ENCODE assay signal across 1 cellular context in the genomic region with DNA sequence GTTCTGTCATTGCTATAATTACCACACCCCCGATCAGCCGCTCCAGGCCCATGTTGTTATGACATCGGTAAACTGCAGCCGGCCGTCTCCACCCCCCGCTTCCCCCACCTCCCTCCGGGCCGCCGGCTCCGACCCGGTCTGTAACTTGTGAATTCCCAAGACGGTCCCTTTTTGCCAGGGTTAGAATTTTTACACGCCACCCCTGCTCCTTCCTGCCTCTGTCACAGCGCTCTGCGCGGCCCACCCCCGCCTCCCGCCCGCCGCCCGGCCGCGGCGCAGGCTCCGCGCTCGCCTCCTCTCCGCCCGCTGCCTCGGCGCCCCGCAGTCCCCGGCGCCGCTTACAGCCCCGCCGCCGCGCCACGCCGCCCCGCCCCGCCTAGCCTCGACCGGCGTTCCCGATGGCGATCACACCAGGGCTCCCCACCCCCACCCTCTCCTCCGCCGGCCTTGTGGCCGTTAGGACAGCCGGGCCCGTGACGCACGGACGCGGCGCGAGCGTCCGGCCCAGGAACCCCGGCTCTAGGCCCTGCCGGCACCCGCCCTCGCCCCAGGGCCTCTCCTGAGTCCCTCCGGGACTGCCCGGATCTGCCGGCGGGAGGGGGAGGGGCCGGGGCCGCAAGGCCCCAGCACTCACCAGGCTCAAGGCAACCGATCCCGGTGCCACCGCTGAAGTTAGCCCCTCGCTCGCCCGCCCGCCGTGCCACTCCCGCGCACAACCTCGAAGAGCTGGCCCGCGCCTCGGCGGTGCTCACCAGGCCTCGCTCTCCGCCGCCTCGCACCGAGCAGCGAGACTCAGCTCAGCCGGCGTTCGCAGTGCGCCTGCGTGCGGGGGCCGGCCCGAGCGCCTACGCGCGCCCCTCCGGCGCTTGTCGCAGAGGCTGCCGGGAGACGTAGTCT.
TF ChIP-seq lines count a peak whose summit lies in the region.

Gene KPNA1 (minus strand): TSS at position 817 of the 897 bp plus-strand sequence. CDS start 18,374 bp downstream, outside the sequence.

TF ChIP-seq in HepG2, 621 proteins besides CTCF, POLR2A, EP300 and RAD21 (continued from another document and continues in another):
- TF ChIP-seq, protein P1, sequence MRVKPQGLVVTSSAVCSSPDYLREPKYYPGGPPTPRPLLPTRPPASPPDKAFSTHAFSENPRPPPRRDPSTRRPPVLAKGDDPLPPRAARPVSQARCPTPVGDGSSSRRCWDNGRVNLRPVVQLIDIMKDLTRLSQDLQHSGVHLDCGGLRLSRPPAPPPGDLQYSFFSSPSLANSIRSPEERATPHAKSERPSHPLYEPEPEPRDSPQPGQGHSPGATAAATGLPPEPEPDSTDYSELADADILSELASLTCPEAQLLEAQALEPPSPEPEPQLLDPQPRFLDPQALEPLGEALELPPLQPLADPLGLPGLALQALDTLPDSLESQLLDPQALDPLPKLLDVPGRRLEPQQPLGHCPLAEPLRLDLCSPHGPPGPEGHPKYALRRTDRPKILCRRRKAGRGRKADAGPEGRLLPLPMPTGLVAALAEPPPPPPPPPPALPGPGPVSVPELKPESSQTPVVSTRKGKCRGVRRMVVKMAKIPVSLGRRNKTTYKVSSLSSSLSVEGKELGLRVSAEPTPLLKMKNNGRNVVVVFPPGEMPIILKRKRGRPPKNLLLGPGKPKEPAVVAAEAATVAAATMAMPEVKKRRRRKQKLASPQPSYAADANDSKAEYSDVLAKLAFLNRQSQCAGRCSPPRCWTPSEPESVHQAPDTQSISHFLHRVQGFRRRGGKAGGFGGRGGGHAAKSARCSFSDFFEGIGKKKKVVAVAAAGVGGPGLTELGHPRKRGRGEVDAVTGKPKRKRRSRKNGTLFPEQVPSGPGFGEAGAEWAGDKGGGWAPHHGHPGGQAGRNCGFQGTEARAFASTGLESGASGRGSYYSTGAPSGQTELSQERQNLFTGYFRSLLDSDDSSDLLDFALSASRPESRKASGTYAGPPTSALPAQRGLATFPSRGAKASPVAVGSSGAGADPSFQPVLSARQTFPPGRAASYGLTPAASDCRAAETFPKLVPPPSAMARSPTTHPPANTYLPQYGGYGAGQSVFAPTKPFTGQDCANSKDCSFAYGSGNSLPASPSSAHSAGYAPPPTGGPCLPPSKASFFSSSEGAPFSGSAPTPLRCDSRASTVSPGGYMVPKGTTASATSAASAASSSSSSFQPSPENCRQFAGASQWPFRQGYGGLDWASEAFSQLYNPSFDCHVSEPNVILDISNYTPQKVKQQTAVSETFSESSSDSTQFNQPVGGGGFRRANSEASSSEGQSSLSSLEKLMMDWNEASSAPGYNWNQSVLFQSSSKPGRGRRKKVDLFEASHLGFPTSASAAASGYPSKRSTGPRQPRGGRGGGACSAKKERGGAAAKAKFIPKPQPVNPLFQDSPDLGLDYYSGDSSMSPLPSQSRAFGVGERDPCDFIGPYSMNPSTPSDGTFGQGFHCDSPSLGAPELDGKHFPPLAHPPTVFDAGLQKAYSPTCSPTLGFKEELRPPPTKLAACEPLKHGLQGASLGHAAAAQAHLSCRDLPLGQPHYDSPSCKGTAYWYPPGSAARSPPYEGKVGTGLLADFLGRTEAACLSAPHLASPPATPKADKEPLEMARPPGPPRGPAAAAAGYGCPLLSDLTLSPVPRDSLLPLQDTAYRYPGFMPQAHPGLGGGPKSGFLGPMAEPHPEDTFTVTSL (CRISPR knock-in tag; IDR thresholded peaks at IDR 0.05; ENCODE audit: borderline replicate concordance) = 0 out of 2 replicates have a peak, but pooled peaks have one; percentile 25
- peak; percentile 45; the same call in 1 of the 2 replicates for TF ChIP-seq ZNF777 (CRISPR knock-in tag; IDR thresholded peaks at IDR 0.05)
- no peak for TF ChIP-seq ZNF251 (CRISPR knock-in tag; IDR thresholded peaks at IDR 0.05)
- no peak for TF ChIP-seq PHB2 (IDR thresholded peaks at IDR 0.05; ENCODE audit: partially characterized antibody)
- TF ChIP-seq ATRX (CRISPR knock-in tag; IDR thresholded peaks at IDR 0.05; ENCODE audit: borderline replicate concordance) = no peak
- no peak for TF ChIP-seq RBM22 (optimal IDR thresholded peaks at IDR 0.05; ENCODE audit: low read length)
- no peak for TF ChIP-seq HNF4G (IDR thresholded peaks at IDR 0.05; ENCODE audit: borderline replicate concordance, low read depth, low read length)
- 0 out of 2 replicates have a peak, but pooled peaks have one; percentile 26 for TF ChIP-seq HNF4G (CRISPR knock-in tag; IDR thresholded peaks at IDR 0.05; ENCODE audit: borderline replicate concordance, low read depth)
- TF ChIP-seq UBTF (CRISPR knock-in tag; IDR thresholded peaks at IDR 0.05) = peak; percentile 99
- peak; percentile 59; the same call in 1 of the 2 replicates for TF ChIP-seq KMT2B (CRISPR knock-in tag; IDR thresholded peaks at IDR 0.05)
- TF ChIP-seq ZNF567 (CRISPR knock-in tag; IDR thresholded peaks at IDR 0.05; ENCODE audit: borderline replicate concordance) = no peak; the same call in 1 of the 2 replicates
- TF ChIP-seq ZSCAN20 (CRISPR knock-in tag; IDR thresholded peaks at IDR 0.05; ENCODE audit: borderline replicate concordance) = peak; percentile 88
- TF ChIP-seq YEATS2 (CRISPR knock-in tag; IDR thresholded peaks at IDR 0.05; ENCODE audit: borderline replicate concordance) = peak; percentile 46; the same call in 1 of the 2 replicates
- no peak for TF ChIP-seq TEAD3 (CRISPR knock-in tag; optimal IDR thresholded peaks at IDR 0.05; ENCODE audit: borderline replicate concordance)
- no peak; the same call in 1 of the 2 replicates for TF ChIP-seq SMYD3 (CRISPR knock-in tag; IDR thresholded peaks at IDR 0.05)
- no peak for TF ChIP-seq RAD51 (IDR thresholded peaks at IDR 0.05; ENCODE audit: borderline replicate concordance)
- no peak for TF ChIP-seq ZNF292 (CRISPR knock-in tag; IDR thresholded peaks at IDR 0.05; ENCODE audit: borderline replicate concordance, low read depth)
- peak; percentile 57; the same call in 1 of the 2 replicates for TF ChIP-seq HIVEP1 (CRISPR knock-in tag; IDR thresholded peaks at IDR 0.05)
- no peak for TF ChIP-seq SMAD9 (CRISPR knock-in tag; IDR thresholded peaks at IDR 0.05)
- TF ChIP-seq AGO2 (optimal IDR thresholded peaks at IDR 0.05; ENCODE audit: low read depth, low read length) = peak; percentile 63
- peak; percentile 81 for TF ChIP-seq WIZ (CRISPR knock-in tag; IDR thresholded peaks at IDR 0.05)
- TF ChIP-seq NR3C1 (CRISPR knock-in tag; IDR thresholded peaks at IDR 0.05) = no peak
- TF ChIP-seq ZBTB1 (CRISPR knock-in tag; IDR thresholded peaks at IDR 0.05; ENCODE audit: borderline replicate concordance) = 0 out of 2 replicates have a peak, but pooled peaks have one; percentile 76
- TF ChIP-seq ATAD3A (CRISPR knock-in tag; IDR thresholded peaks at IDR 0.05) = 0 out of 2 replicates have a peak, but pooled peaks have one; percentile 20
- TF ChIP-seq ZNF121 (CRISPR knock-in tag; IDR thresholded peaks at IDR 0.05) = peak; percentile 90
- TF ChIP-seq ZNF850 (CRISPR knock-in tag; conservative IDR thresholded peaks at IDR 0.05) = peak; percentile 44; the same call in 1 of the 2 replicates
- TF ChIP-seq, protein P2, sequence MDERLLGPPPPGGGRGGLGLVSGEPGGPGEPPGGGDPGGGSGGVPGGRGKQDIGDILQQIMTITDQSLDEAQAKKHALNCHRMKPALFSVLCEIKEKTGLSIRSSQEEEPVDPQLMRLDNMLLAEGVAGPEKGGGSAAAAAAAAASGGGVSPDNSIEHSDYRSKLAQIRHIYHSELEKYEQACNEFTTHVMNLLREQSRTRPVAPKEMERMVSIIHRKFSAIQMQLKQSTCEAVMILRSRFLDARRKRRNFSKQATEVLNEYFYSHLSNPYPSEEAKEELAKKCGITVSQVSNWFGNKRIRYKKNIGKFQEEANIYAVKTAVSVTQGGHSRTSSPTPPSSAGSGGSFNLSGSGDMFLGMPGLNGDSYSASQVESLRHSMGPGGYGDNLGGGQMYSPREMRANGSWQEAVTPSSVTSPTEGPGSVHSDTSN (CRISPR knock-in tag; IDR thresholded peaks at IDR 0.05) = no peak
- TF ChIP-seq ZNF776 (CRISPR knock-in tag; IDR thresholded peaks at IDR 0.05) = peak; percentile 83; the same call in 1 of the 2 replicates
- TF ChIP-seq YEATS4 (CRISPR knock-in tag; IDR thresholded peaks at IDR 0.05; ENCODE audit: borderline replicate concordance) = peak; percentile 82
- TF ChIP-seq RNF219 (CRISPR knock-in tag; IDR thresholded peaks at IDR 0.05) = no peak
- peak; percentile 62; the same call in 1 of the 2 replicates for TF ChIP-seq NFAT5 (CRISPR knock-in tag; IDR thresholded peaks at IDR 0.05)
- TF ChIP-seq KLF16 (CRISPR knock-in tag; IDR thresholded peaks at IDR 0.05) = peak; percentile 71 to 86; a peak in 2 of 4 replicates
- TF ChIP-seq, protein P3, sequence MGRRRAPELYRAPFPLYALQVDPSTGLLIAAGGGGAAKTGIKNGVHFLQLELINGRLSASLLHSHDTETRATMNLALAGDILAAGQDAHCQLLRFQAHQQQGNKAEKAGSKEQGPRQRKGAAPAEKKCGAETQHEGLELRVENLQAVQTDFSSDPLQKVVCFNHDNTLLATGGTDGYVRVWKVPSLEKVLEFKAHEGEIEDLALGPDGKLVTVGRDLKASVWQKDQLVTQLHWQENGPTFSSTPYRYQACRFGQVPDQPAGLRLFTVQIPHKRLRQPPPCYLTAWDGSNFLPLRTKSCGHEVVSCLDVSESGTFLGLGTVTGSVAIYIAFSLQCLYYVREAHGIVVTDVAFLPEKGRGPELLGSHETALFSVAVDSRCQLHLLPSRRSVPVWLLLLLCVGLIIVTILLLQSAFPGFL (CRISPR knock-in tag; IDR thresholded peaks at IDR 0.05) = peak; percentile 81; the same call in 1 of the 2 replicates
- no peak for TF ChIP-seq ZFYVE20 (CRISPR knock-in tag; IDR thresholded peaks at IDR 0.05; ENCODE audit: borderline replicate concordance, low read depth)
- TF ChIP-seq ZNF337 (CRISPR knock-in tag; IDR thresholded peaks at IDR 0.05; ENCODE audit: borderline replicate concordance, low read depth) = no peak
- TF ChIP-seq ZBTB42 (CRISPR knock-in tag; IDR thresholded peaks at IDR 0.05) = no peak
- TF ChIP-seq, protein P4, sequence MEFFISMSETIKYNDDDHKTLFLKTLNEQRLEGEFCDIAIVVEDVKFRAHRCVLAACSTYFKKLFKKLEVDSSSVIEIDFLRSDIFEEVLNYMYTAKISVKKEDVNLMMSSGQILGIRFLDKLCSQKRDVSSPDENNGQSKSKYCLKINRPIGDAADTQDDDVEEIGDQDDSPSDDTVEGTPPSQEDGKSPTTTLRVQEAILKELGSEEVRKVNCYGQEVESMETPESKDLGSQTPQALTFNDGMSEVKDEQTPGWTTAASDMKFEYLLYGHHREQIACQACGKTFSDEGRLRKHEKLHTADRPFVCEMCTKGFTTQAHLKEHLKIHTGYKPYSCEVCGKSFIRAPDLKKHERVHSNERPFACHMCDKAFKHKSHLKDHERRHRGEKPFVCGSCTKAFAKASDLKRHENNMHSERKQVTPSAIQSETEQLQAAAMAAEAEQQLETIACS (CRISPR knock-in tag; IDR thresholded peaks at IDR 0.05) = no peak
